Comparison of ENCODE assay signal across 1 cellular context in the genomic region with DNA sequence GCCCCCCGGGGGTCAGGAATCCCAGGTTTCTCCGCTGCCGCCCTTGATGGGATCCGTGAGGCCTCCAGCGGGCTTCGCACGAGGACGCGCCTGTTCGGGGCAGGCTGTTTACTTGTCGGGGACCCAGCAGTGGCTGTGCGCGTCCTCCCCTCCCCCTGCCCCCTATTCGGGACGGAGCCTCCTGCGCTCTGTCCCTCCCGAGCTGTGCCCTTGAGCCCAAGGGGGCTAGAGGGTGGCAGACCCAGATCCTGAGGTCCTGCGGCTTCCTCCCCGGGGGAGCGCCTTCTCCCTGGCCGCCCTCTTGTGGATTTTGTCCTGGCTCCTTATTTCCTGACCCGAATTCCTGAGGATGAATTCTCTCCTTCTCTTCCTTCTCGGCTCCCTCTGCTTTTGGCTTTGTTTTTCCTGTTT.
TF ChIP-seq lines count a peak whose summit lies in the region.

No MANE protein-coding gene starts in this region.

TF ChIP-seq in HepG2, 621 proteins besides CTCF, POLR2A, EP300 and RAD21 (continued from another document):
- no peak for TF ChIP-seq PCBP2 (optimal IDR thresholded peaks at IDR 0.05; ENCODE audit: low read depth, low read length, poor library complexity, severe bottlenecking)
